In genomic region chr5:62708481-62709325, GRCh38 we compare ENCODE assay signal across 20 cellular contexts.
"Had no signal": no experiment of that assay in that cellular context is flagged by ENCODE, and none has a peak within 500 bp of the region (broad histone marks: within the 10 kb centered on the region; RNA-seq: fewer than 3 reads in every experiment).

No MANE protein-coding gene starts in this region.

- H3K27ac ChIP-seq: right lobe of liver, tibial artery had no signal

- ATAC-seq: stimulated activated effector memory CD8-positive, alpha-beta T cell treated with anti-CD3 and anti-CD28 coated beads, Interleukin-12 subunit alpha, Interleukin-12 subunit beta, amount 100 ng/mL, for 72 hours; stimulated activated naive CD8-positive, alpha-beta T cell treated with anti-CD3 and anti-CD28 coated beads, Interleukin-15, amount 100 ng/mL, for 72 hours had no signal

- H3K27me3 ChIP-seq: right lobe of liver, tibial artery had no signal

- FAIRE-seq: frontal cortex, small intestine had no signal

- H3K36me3 Mint-ChIP-seq: activated CD4-positive, alpha-beta memory T cell treated with anti-CD3 and anti-CD28 coated beads for 36 hours; activated naive CD8-positive, alpha-beta T cell treated with anti-CD3 and anti-CD28 coated beads, Interleukin-2, amount 10 ng/mL, durations not matched to agents 7 days and 5 days; memory B cell; stimulated activated effector memory CD8-positive, alpha-beta T cell treated with anti-CD3 and anti-CD28 coated beads, Interleukin-12 subunit alpha, Interleukin-12 subunit beta, amount 100 ng/mL, for 72 hours had no signal

- H3K27ac Mint-ChIP-seq: activated CD4-positive, alpha-beta memory T cell treated with anti-CD3 and anti-CD28 coated beads for 36 hours; activated naive CD8-positive, alpha-beta T cell treated with anti-CD3 and anti-CD28 coated beads, Interleukin-2, amount 10 ng/mL, durations not matched to agents 7 days and 5 days; memory B cell; stimulated activated effector memory CD8-positive, alpha-beta T cell treated with anti-CD3 and anti-CD28 coated beads, Interleukin-12 subunit alpha, Interleukin-12 subunit beta, amount 100 ng/mL, for 72 hours; stimulated activated naive CD8-positive, alpha-beta T cell treated with anti-CD3 and anti-CD28 coated beads, Interleukin-15, amount 100 ng/mL, for 72 hours had no signal

- H3K9me3 ChIP-seq: right lobe of liver, tibial artery had no signal

- H3K9me3 Mint-ChIP-seq: memory B cell; stimulated activated effector memory CD8-positive, alpha-beta T cell treated with anti-CD3 and anti-CD28 coated beads, Interleukin-12 subunit alpha, Interleukin-12 subunit beta, amount 100 ng/mL, for 72 hours had no signal

- DNase-seq: activated CD4-positive, alpha-beta memory T cell treated with anti-CD3 and anti-CD28 coated beads for 36 hours; activated CD4-positive, alpha-beta T cell treated with anti-CD3 and anti-CD28 coated beads for 48 hours; activated naive CD4-positive, alpha-beta T cell treated with Interleukin-2 at 50 U/mL for 16 hours; activated naive CD8-positive, alpha-beta T cell treated with anti-CD3 and anti-CD28 coated beads, Interleukin-2, amount 10 ng/mL, durations not matched to agents 7 days and 5 days; activated T-cell treated with anti-CD3 and anti-CD28 coated beads, Interleukin-2, amount 50 U/mL, for 48 hours; amniotic stem cell; caudate nucleus; dermis blood vessel endothelial cell; effector CD8-positive, alpha-beta T cell; hypothalamus; nucleus accumbens; right lobe of liver; small intestine; stimulated activated CD4-positive, alpha-beta T cell treated with anti-CD3 and anti-CD28 coated beads, Interleukin-2, amount 100 ng/mL, for 24 hours; stimulated activated naive CD8-positive, alpha-beta T cell treated with anti-CD3 and anti-CD28 coated beads, Interleukin-15, amount 100 ng/mL, for 72 hours; T1000; tibial artery had no signal

- H3K36me3 ChIP-seq: right lobe of liver, tibial artery had no signal

- H3K4me3 ChIP-seq: right lobe of liver, tibial artery had no signal

- H3K4me1 ChIP-seq: right lobe of liver, tibial artery had no signal
